In the genomic region with DNA sequence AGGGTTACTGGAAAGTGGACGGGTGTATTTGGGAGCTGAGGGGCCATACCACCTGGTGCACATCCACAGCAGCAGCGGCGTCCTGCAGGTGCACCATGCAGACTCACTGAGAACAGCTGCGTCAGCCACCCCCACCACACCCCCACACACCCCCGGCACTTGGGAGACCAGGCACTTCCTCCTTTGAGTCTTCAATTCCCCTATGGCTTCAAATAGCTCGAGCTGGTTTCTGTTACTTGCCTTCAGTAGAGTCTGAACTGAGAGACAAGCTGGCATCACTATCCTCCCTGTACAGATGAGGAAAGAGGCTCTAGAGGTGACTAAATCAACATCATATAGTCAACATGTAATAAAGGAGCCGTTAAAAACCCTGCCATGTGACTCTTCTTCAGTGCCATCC, we compare ENCODE assay signal across 8 cellular contexts. TPM values are rescaled to one million over a fixed set of nuclear protein-coding genes. Genes with fewer than 3 reads are reported as not detected.
DNase-seq lines count a peak whose midpoint lies in the region; ATAC-seq and TF ChIP-seq lines count a peak whose summit lies in the region.

No MANE protein-coding gene starts in this region.

- no peak overlapping the region for H3K27ac Mint-ChIP-seq in activated naive CD4-positive, alpha-beta T cell treated with anti-CD3 and anti-CD28 coated beads, Interleukin-2, amount 10 ng/mL, durations not matched to agents 7 days and 5 days
- peak overlapping the region; percentile 35 for H3K27ac Mint-ChIP-seq in activated B cell treated with CpG ODN at 0.5 μM for 24 hours

- H3K36me3 Mint-ChIP-seq in activated naive CD4-positive, alpha-beta T cell treated with anti-CD3 and anti-CD28 coated beads, Interleukin-2, amount 10 ng/mL, durations not matched to agents 7 days and 5 days: no peaks in the 10 kb centered on the region
- no peaks in the 10 kb centered on the region for H3K36me3 Mint-ChIP-seq in activated B cell treated with CpG ODN at 0.5 μM for 24 hours (ENCODE audit: low read depth)

- no peaks in the 10 kb centered on the region for H3K27me3 ChIP-seq in MG63

- H3K27me3 Mint-ChIP-seq in activated naive CD4-positive, alpha-beta T cell treated with anti-CD3 and anti-CD28 coated beads, Interleukin-2, amount 10 ng/mL, durations not matched to agents 7 days and 5 days: peaks cover 62% of the 10 kb centered on the region
- H3K27me3 Mint-ChIP-seq in activated B cell treated with CpG ODN at 0.5 μM for 24 hours: peaks cover 47% of the 10 kb centered on the region

- no peaks in the 10 kb centered on the region for H3K36me3 ChIP-seq in MG63

- POLR2A ChIA-PET in activated B cell treated with CpG ODN at 0.5 μM for 24 hours (lab: Charles Lee): interaction anchor here (0.5 to 3.4 kb wide), 19 partner anchors 9 to 1119 kb away, joined by 3 to 35 read pairs (median 6); partner anchors contain the start of genes CUEDC1, MRPS23, SRSF1 and VEZF1

- CTCF ChIA-PET in activated naive CD4-positive, alpha-beta T cell treated with anti-CD3 and anti-CD28 coated beads, Interleukin-2, amount 10 ng/mL, durations not matched to agents 7 days and 5 days (lab: Charles Lee): interaction anchor here (0.9 to 1.4 kb wide), 3 partner anchors 10 to 49 kb away, joined by 3 to 5 read pairs (median 3); no protein-coding TSS in a partner anchor
- CTCF ChIA-PET in activated B cell treated with CpG ODN at 0.5 μM for 24 hours (lab: Charles Lee): interaction anchor here (0.9 to 2.0 kb wide), 7 partner anchors 10 to 60 kb away, joined by 3 to 9 read pairs (median 4); no protein-coding TSS in a partner anchor

- intact Hi-C loops in activated B cell treated with CpG ODN at 0.5 μM for 24 hours (cut with micrococcal nuclease): loop anchor here (1.0 to 5.0 kb wide), 3 partner anchors 8 to 37 kb away; no protein-coding TSS in a partner anchor

- ATAC-seq in HG02885 (IDR thresholded peaks at IDR 0.05; ENCODE audit: poor library complexity, unreplicated experiment) (peak; percentile 74), activated B cell treated with CpG ODN at 0.5 μM for 24 hours (ENCODE audit: low read depth) (peak; percentile 94)

- peaks cover 8% of the 10 kb centered on the region for H3K4me1 Mint-ChIP-seq in activated naive CD4-positive, alpha-beta T cell treated with anti-CD3 and anti-CD28 coated beads, Interleukin-2, amount 10 ng/mL, durations not matched to agents 7 days and 5 days
- H3K4me1 Mint-ChIP-seq in activated B cell treated with CpG ODN at 0.5 μM for 24 hours: peaks cover 34% of the 10 kb centered on the region

- no peak overlapping the region for H3K4me3 ChIP-seq in MG63

- H3K4me3 Mint-ChIP-seq in activated naive CD4-positive, alpha-beta T cell treated with anti-CD3 and anti-CD28 coated beads, Interleukin-2, amount 10 ng/mL, durations not matched to agents 7 days and 5 days: no peak overlapping the region
- peak overlapping the region; percentile 50 for H3K4me3 Mint-ChIP-seq in activated B cell treated with CpG ODN at 0.5 μM for 24 hours

- no peaks in the 10 kb centered on the region for H3K9me3 ChIP-seq in MG63

- DNase-seq in activated naive CD4-positive, alpha-beta T cell treated with anti-CD3 and anti-CD28 coated beads, Interleukin-2, amount 10 ng/mL, durations not matched to agents 7 days and 5 days: peak; percentile 38
- no peak for DNase-seq in activated naive CD4-positive, alpha-beta T cell (lab: John Stamatoyannopoulos, UW)
- DNase-seq in NCI-H146 treated with DMSO at 0.1 percent for 48 hours (lab: John Stamatoyannopoulos, UW; ENCODE audit: unreplicated experiment) (peak; percentile 78), activated B cell treated with CpG ODN at 0.5 μM for 24 hours (peak; percentile 68), pons (ENCODE audit: low spot score) (peak; percentile 82), MG63 (no peak), iPS-NIHi11 (ENCODE audit: low spot score) (no peak)

- H3K9me3 Mint-ChIP-seq in activated naive CD4-positive, alpha-beta T cell treated with anti-CD3 and anti-CD28 coated beads, Interleukin-2, amount 10 ng/mL, durations not matched to agents 7 days and 5 days: no peaks in the 10 kb centered on the region
- no peaks in the 10 kb centered on the region for H3K9me3 Mint-ChIP-seq in activated B cell treated with CpG ODN at 0.5 μM for 24 hours

- no peak for TF ChIP-seq CTCF in activated B cell treated with CpG ODN at 0.5 μM for 24 hours (IDR thresholded peaks at IDR 0.05)

RNA-seq across cellular contexts. Expression of gene CUEDC1, which starts 15.4 kb away (rescaled TPM):
- not detected in 2 replicates for total RNA-seq in activated B cell treated with CpG ODN at 0.5 μM for 24 hours
- total RNA-seq in MG63 (2014; rRNA removed; shearing (Covaris generic); ENCODE audit: low replicate concordance): 3.0 and 10.2 TPM in 2 replicates

RNA-seq across cellular contexts. Expression of gene VEZF1, which starts 48.3 kb away (rescaled TPM):
- total RNA-seq in activated B cell treated with CpG ODN at 0.5 μM for 24 hours: 40.5 and 45.1 TPM in 2 replicates
- total RNA-seq in MG63 (2014; rRNA removed; shearing (Covaris generic); ENCODE audit: low replicate concordance): 30.6 and 54.3 TPM in 2 replicates

Comparison
In these comparisons a context has a peak if more than half of its experiments do, and no peak if none do; other contexts are left out.
1. DNase-seq: peak in activated naive CD4-positive, alpha-beta T cell treated with anti-CD3 and anti-CD28 coated beads, Interleukin-2, amount 10 ng/mL, durations not matched to agents 7 days and 5 days (single experiment), NCI-H146 treated with DMSO at 0.1 percent for 48 hours (single experiment), activated B cell treated with CpG ODN at 0.5 μM for 24 hours (single experiment) and pons (single experiment); none in activated naive CD4-positive, alpha-beta T cell (0 of 4), MG63 (single experiment) and iPS-NIHi11 (single experiment).